ENCODE assay signal across 8 cellular contexts in the genomic region with DNA sequence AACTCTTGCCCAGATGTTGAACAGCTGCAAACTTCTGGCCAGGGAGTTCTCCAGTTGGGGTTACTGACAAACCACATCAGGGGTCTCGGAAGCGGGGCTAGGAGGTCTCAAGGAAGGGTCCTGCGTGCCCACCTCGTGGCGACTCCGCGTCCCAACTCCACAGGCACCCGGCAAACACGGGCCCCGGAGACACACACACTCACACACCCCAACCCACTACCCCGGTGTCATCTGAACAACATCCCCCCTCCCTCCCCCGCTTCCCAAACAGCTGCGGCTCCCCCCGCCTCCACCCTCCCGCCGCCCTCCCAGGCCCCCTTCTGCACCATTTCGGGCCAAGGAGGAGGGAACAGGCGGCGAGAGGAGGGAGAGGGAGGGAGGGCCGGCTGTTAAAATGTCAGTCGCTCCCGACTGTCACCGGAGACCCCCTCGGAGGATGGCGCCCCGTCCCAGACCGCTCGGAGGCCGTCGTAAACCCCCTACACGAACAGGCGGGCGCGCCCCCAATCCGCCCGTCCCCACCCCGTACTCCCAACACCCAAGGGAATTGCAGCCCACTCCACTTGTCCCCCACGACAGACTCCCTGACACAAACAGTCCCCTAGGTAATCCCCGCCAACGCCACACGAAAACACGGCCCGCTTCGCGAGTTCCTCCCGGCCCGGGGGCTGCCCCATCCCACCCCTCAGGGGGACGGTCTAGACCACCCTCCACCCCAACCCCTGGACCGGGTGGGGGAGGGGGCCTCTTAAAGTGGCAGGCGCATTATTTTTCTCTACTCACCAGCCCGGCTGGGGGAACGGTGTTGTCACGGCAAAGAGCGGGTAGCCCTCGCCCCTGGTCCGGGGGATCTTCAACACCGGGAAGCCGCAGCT. TPM values are rescaled to one million over a fixed set of nuclear protein-coding genes. Genes with fewer than 3 reads are reported as not detected.
DNase-seq lines count a peak whose midpoint lies in the region; ATAC-seq and TF ChIP-seq lines count a peak whose summit lies in the region.

No MANE protein-coding gene starts in this region.

- H2BK5ac ChIP-seq in mesenchymal stem cell (ENCODE audit: low read depth, low read length, poor library complexity, severe bottlenecking): peak overlapping the region; percentile 96

- H2BK120ac ChIP-seq in mesenchymal stem cell (ENCODE audit: low read depth, low read length): peak overlapping the region; percentile 93

- no peak for TF ChIP-seq CTCF in WTC11 (IDR thresholded peaks at IDR 0.05)

- H3K4me3 Mint-ChIP-seq in WTC11: peak overlapping the region; percentile 83

- no peaks in the 10 kb centered on the region for H3K9me3 Mint-ChIP-seq in WTC11

- peak overlapping the region; percentile 80 for H2BK15ac ChIP-seq in mesenchymal stem cell (ENCODE audit: low read depth, poor library complexity, severe bottlenecking)

- DNase-seq in ELR (ENCODE audit: low read depth): peak; percentile 33
- DNase-seq in WTC11 (ENCODE audit: low spot score): peak; percentile 49
- DNase-seq in effector CD4-positive, alpha-beta T cell: peak; percentile 52
- peak; percentile 53 for DNase-seq in mesenchymal stem cell
- DNase-seq in superior temporal gyrus (ENCODE audit: extremely low spot score): peak; percentile 45

- no peak overlapping the region for H3K27ac Mint-ChIP-seq in WTC11

- peak overlapping the region; percentile 53 for H2AK5ac ChIP-seq in mesenchymal stem cell (ENCODE audit: low read length, severe bottlenecking)

- H4K8ac ChIP-seq in mesenchymal stem cell (ENCODE audit: low read length): peak overlapping the region; percentile 62

- CTCF ChIA-PET in WTC11 (lab: Charles Lee): interaction anchor here (0.6 to 6.4 kb wide), 23 partner anchors 9 to 508 kb away, joined by 3 to 142 read pairs (median 7); partner anchors contain the start of gene NAXE

- H3K27me3 Mint-ChIP-seq in WTC11 (ENCODE audit: low read depth): peaks cover 8% of the 10 kb centered on the region

- H3K4me1 Mint-ChIP-seq in WTC11: peaks cover 70% of the 10 kb centered on the region

- peaks cover 1% of the 10 kb centered on the region for H3K79me1 ChIP-seq in mesenchymal stem cell (replicated peaks; ENCODE audit: low read length, poor library complexity, severe bottlenecking)

- POLR2A ChIA-PET in WTC11 (lab: Charles Lee): interaction anchor here (0.6 to 2.2 kb wide), 13 partner anchors 9 to 137 kb away, joined by 3 to 29 read pairs (median 6); no protein-coding TSS in a partner anchor

- H3K9ac ChIP-seq in mesenchymal stem cell (ENCODE audit: low read length): peak overlapping the region; percentile 97

- peak overlapping the region; percentile 31 for H2AFZ ChIP-seq in mesenchymal stem cell (ENCODE audit: low read depth, low read length)

- peak overlapping the region in 1 of 2 experiments; percentile 11 for H2BK12ac ChIP-seq in mesenchymal stem cell (ENCODE audit: low read length in 2 of 2)

- no peaks in the 10 kb centered on the region for H3K9me3 ChIP-seq in mesenchymal stem cell (ENCODE audit: control insufficient read depth, low read length)

- peak overlapping the region; percentile 88 for H4K91ac ChIP-seq in mesenchymal stem cell (ENCODE audit: low read length)

- H3K14ac ChIP-seq in mesenchymal stem cell (ENCODE audit: low read length in 2 of 2): peak overlapping the region; percentile 82 to 93

- 1% methylated on average over 36 of the region's 58 CpGs for WGBS in mesenchymal stem cell

- H3K23ac ChIP-seq in mesenchymal stem cell (ENCODE audit: low read length in 2 of 2): peak overlapping the region in 1 of 2 experiments; percentile 79

- H3K18ac ChIP-seq in mesenchymal stem cell (ENCODE audit: low read depth in 1 of 2, low read length in 2 of 2): peak overlapping the region; percentile 78 to 91

- H3K27me3 ChIP-seq in mesenchymal stem cell (ENCODE audit: control insufficient read depth in 1 of 2, insufficient read depth in 1 of 2, low read length in 2 of 2): no peaks in the 10 kb centered on the region

- H3K4me3 ChIP-seq in mesenchymal stem cell (ENCODE audit: insufficient read depth in 1 of 2, low read depth in 1 of 2, low read length in 2 of 2): peak overlapping the region; percentile 87 to 92

- peak overlapping the region; percentile 92 for H3K27ac ChIP-seq in mesenchymal stem cell (ENCODE audit: low read length, poor library complexity, severe bottlenecking)

- H3K36me3 ChIP-seq in mesenchymal stem cell (ENCODE audit: control insufficient read depth in 1 of 2, insufficient read depth in 2 of 2, low read depth in 1 of 2, low read length in 2 of 2): peaks cover 4 to 6% of the 10 kb centered on the region in 2 experiments

- H3K4me1 ChIP-seq in mesenchymal stem cell (ENCODE audit: control insufficient read depth, insufficient read depth, low read depth, low read length): peaks cover 56% of the 10 kb centered on the region

- H3K36me3 Mint-ChIP-seq in WTC11: no peaks in the 10 kb centered on the region

- peak; percentile 3 for ATAC-seq in HG03280 (IDR thresholded peaks at IDR 0.05; ENCODE audit: unreplicated experiment)
- ATAC-seq in WTC11: no peak
- ATAC-seq in HG03469 (IDR thresholded peaks at IDR 0.05; ENCODE audit: unreplicated experiment): no peak
- ATAC-seq in GM21367 (IDR thresholded peaks at IDR 0.05; ENCODE audit: unreplicated experiment): no peak

- H3K4ac ChIP-seq in mesenchymal stem cell (ENCODE audit: low read depth in 1 of 2, low read length in 2 of 2): peak overlapping the region; percentile 68 to 95

- H3K4me2 ChIP-seq in mesenchymal stem cell (ENCODE audit: low read length, poor library complexity, severe bottlenecking): peak overlapping the region; percentile 98

TF ChIP-seq in WTC11, 78 proteins besides CTCF, POLR2A, EP300 and RAD21:
- TF ChIP-seq MYBL2 (CRISPR knock-in tag; IDR thresholded peaks at IDR 0.05) (no peak), OVOL2 (CRISPR knock-in tag; IDR thresholded peaks at IDR 0.05; ENCODE audit: borderline replicate concordance) (no peak)

RNA-seq across cellular contexts. Expression of gene MEF2D, which starts 0.6 kb away (rescaled TPM):
- total RNA-seq in WTC11 (2021): 20.6 to 24.1 TPM (median 24.0 TPM) in 3 replicates
- polyA plus RNA-seq in mesenchymal stem cell (2013, experiment 1 of 2): 38.6 TPM
- polyA plus RNA-seq in mesenchymal stem cell (2013, experiment 2 of 2): 34.2 TPM
